Comparison of ENCODE assay signal across 13 cellular contexts in genomic region chr1:154304664-154305337, GRCh38. TPM values are rescaled to one million over a fixed set of nuclear protein-coding genes. Genes with fewer than 3 reads are reported as not detected.
DNase-seq lines count a peak whose midpoint lies in the region; ATAC-seq and TF ChIP-seq lines count a peak whose summit lies in the region.
"Had no signal": no experiment of that assay in that cellular context is flagged by ENCODE, and none has a peak within 500 bp of the region (broad histone marks: within the 10 kb centered on the region; RNA-seq: fewer than 3 reads in every experiment).

No MANE protein-coding gene starts in this region.

- no peak overlapping the region for H3K4me3 Mint-ChIP-seq in activated CD4-positive, alpha-beta memory T cell treated with anti-CD3 and anti-CD28 coated beads, Interleukin-2, amount 10 ng/mL, durations not matched to agents 7 days and 5 days
- no peak overlapping the region for H3K4me3 Mint-ChIP-seq in mesothelial cell of epicardium
- H3K4me3 Mint-ChIP-seq: CD8-positive, alpha-beta memory T cell had no signal

- intact Hi-C loops in left cardiac atrium (cut with DNase I) = no loop called here

- peaks cover 2% of the 10 kb centered on the region for H3K36me3 Mint-ChIP-seq in activated CD4-positive, alpha-beta memory T cell treated with anti-CD3 and anti-CD28 coated beads, Interleukin-2, amount 10 ng/mL, durations not matched to agents 7 days and 5 days (ENCODE audit: low read depth)
- H3K36me3 Mint-ChIP-seq in mesothelial cell of epicardium = no peaks in the 10 kb centered on the region
- H3K36me3 Mint-ChIP-seq: CD8-positive, alpha-beta memory T cell had no signal

- DNase-seq in Daoy (ENCODE audit: low read depth) = peak; percentile 48
- DNase-seq in activated CD4-positive, alpha-beta memory T cell treated with anti-CD3 and anti-CD28 coated beads, Interleukin-2, amount 10 ng/mL, durations not matched to agents 7 days and 5 days = peak; percentile 19
- DNase-seq in kidney tubule cell (ENCODE audit: low spot score) = peak; percentile 88
- DNase-seq in AG20443 (ENCODE audit: low spot score) = no peak
- DNase-seq in mesothelial cell of epicardium (ENCODE audit: low spot score in 2 of 2, unreplicated experiment in 2 of 2) = no peak
- no peak for DNase-seq in left cardiac atrium
- DNase-seq: CD8-positive, alpha-beta memory T cell; MV-4-11; NCI-H526; right cardiac atrium had no signal

- CTCF ChIA-PET in activated CD4-positive, alpha-beta memory T cell treated with anti-CD3 and anti-CD28 coated beads, Interleukin-2, amount 10 ng/mL, durations not matched to agents 7 days and 5 days (lab: Charles Lee) = interaction anchor here (1.1 to 1.8 kb wide), 4 partner anchors 8 to 38 kb away, joined by 3 to 11 read pairs (median 6); no protein-coding TSS in a partner anchor

- TF ChIP-seq CTCF in mesothelial cell of epicardium (IDR thresholded peaks at IDR 0.05; ENCODE audit: unreplicated experiment) = no peak

- no peak overlapping the region for H3K27ac Mint-ChIP-seq in activated CD4-positive, alpha-beta memory T cell treated with anti-CD3 and anti-CD28 coated beads, Interleukin-2, amount 10 ng/mL, durations not matched to agents 7 days and 5 days
- no peak overlapping the region for H3K27ac Mint-ChIP-seq in mesothelial cell of epicardium

- ATAC-seq in HG02571 (IDR thresholded peaks at IDR 0.05; ENCODE audit: unreplicated experiment) = peak; percentile 48
- ATAC-seq in left cardiac atrium = no peak
- no peak for ATAC-seq in GM21367 (IDR thresholded peaks at IDR 0.05; ENCODE audit: unreplicated experiment)
- ATAC-seq: right cardiac atrium had no signal

- H3K9me3 Mint-ChIP-seq in activated CD4-positive, alpha-beta memory T cell treated with anti-CD3 and anti-CD28 coated beads, Interleukin-2, amount 10 ng/mL, durations not matched to agents 7 days and 5 days = peaks cover 3% of the 10 kb centered on the region
- H3K9me3 Mint-ChIP-seq in mesothelial cell of epicardium = peaks cover 8% of the 10 kb centered on the region
- H3K9me3 Mint-ChIP-seq: CD8-positive, alpha-beta memory T cell had no signal

- peaks cover 23% of the 10 kb centered on the region for H3K4me1 Mint-ChIP-seq in activated CD4-positive, alpha-beta memory T cell treated with anti-CD3 and anti-CD28 coated beads, Interleukin-2, amount 10 ng/mL, durations not matched to agents 7 days and 5 days
- H3K4me1 Mint-ChIP-seq in mesothelial cell of epicardium = no peaks in the 10 kb centered on the region

- POLR2A ChIA-PET in activated CD4-positive, alpha-beta memory T cell treated with anti-CD3 and anti-CD28 coated beads, Interleukin-2, amount 10 ng/mL, durations not matched to agents 7 days and 5 days (lab: Charles Lee) = interaction anchor here (0.8 kb wide), 1 partner anchor 32 kb away, joined by 3 read pairs; the partner anchor contains the start of gene HAX1

- H3K27me3 Mint-ChIP-seq in activated CD4-positive, alpha-beta memory T cell treated with anti-CD3 and anti-CD28 coated beads, Interleukin-2, amount 10 ng/mL, durations not matched to agents 7 days and 5 days = no peaks in the 10 kb centered on the region
- peaks cover 17% of the 10 kb centered on the region for H3K27me3 Mint-ChIP-seq in mesothelial cell of epicardium (ENCODE audit: low read depth)

RNA-seq across cellular contexts. Expression of gene AQP10, which starts 16.1 kb away (rescaled TPM):
- total RNA-seq in Daoy (2014; rRNA removed; shearing (Covaris generic)) = not detected in 2 replicates
- not detected for total RNA-seq in activated CD4-positive, alpha-beta memory T cell treated with anti-CD3 and anti-CD28 coated beads, Interleukin-2, amount 10 ng/mL, durations not matched to agents 7 days and 5 days
- total RNA-seq in mesothelial cell of epicardium (0.57 to 1.00 TPM (median 0.60 TPM) in 3 replicates), left cardiac atrium (not detected)
- total RNA-seq: CD8-positive, alpha-beta memory T cell; SK-MEL-5 had no signal

RNA-seq across cellular contexts. Expression of gene ATP8B2, which starts 20.5 kb away (rescaled TPM):
- 31.6 and 41.7 TPM in 2 replicates for total RNA-seq in Daoy (2014; rRNA removed; shearing (Covaris generic))
- total RNA-seq in activated CD4-positive, alpha-beta memory T cell treated with anti-CD3 and anti-CD28 coated beads, Interleukin-2, amount 10 ng/mL, durations not matched to agents 7 days and 5 days = 100 to 1,000 TPM; 142 to 149 TPM
- total RNA-seq in mesothelial cell of epicardium (37.5 to 38.8 TPM (median 38.6 TPM) in 3 replicates), left cardiac atrium (10 to 100 TPM; 23.7 to 31.0 TPM)

RNA-seq across cellular contexts. Expression of gene HAX1, which starts 32.4 kb away (rescaled TPM):
- 155 and 169 TPM in 2 replicates for total RNA-seq in Daoy (2014; rRNA removed; shearing (Covaris generic))
- 100 to 1,000 TPM; 141 to 142 TPM for total RNA-seq in activated CD4-positive, alpha-beta memory T cell treated with anti-CD3 and anti-CD28 coated beads, Interleukin-2, amount 10 ng/mL, durations not matched to agents 7 days and 5 days
- total RNA-seq in mesothelial cell of epicardium (34.7 to 38.3 TPM (median 36.8 TPM) in 3 replicates), left cardiac atrium (100 to 1,000 TPM; 112 to 120 TPM)

Comparison
In these comparisons a context has a peak if more than half of its experiments do, and no peak if none do; other contexts are left out.
1. DNase-seq: peak in Daoy (single experiment), activated CD4-positive, alpha-beta memory T cell treated with anti-CD3 and anti-CD28 coated beads, Interleukin-2, amount 10 ng/mL, durations not matched to agents 7 days and 5 days (single experiment) and kidney tubule cell (single experiment); none in AG20443 (single experiment), mesothelial cell of epicardium (0 of 2) and left cardiac atrium (single experiment).